Comparison of ENCODE assay signal across 1 cellular context in genomic region chr19:16382775-16383543, GRCh38.
TF ChIP-seq lines count a peak whose summit lies in the region.

No MANE protein-coding gene starts in this region.

TF ChIP-seq in HCT116, 20 proteins besides CTCF, POLR2A, EP300 and RAD21 (continued from another document):
- TF ChIP-seq TCF7L2 (IDR thresholded peaks at IDR 0.05; ENCODE audit: borderline replicate concordance, extremely low read depth, insufficient read depth, insufficient read length) = no peak
- TF ChIP-seq CEBPB (IDR thresholded peaks at IDR 0.05; ENCODE audit: low read depth) = no peak
- TF ChIP-seq SRF (IDR thresholded peaks at IDR 0.05; ENCODE audit: low read depth) = no peak
- no peak for TF ChIP-seq MAX (IDR thresholded peaks at IDR 0.05)
- no peak for TF ChIP-seq ELF1 (IDR thresholded peaks at IDR 0.05; ENCODE audit: borderline replicate concordance, low read depth)
- TF ChIP-seq EZH2phosphoT487 (IDR thresholded peaks at IDR 0.05; ENCODE audit: borderline replicate concordance) = no peak
- TF ChIP-seq YY1 (IDR thresholded peaks at IDR 0.05; ENCODE audit: extremely low read depth, insufficient replicate concordance, low read depth, low read length) = no peak
